ENCODE assay signal across 16 cellular contexts in genomic region chr5:34447424-34447823, GRCh38.
"Had no signal": no experiment of that assay in that cellular context is flagged by ENCODE, and none has a peak within 500 bp of the region (broad histone marks: within the 10 kb centered on the region; RNA-seq: fewer than 3 reads in every experiment).

No MANE protein-coding gene starts in this region.

- DNase-seq: activated CD4-positive, alpha-beta T cell treated with anti-CD3 and anti-CD28 coated beads for 1 hour; activated CD4-positive, alpha-beta T cell treated with anti-CD3 and anti-CD28 coated beads, Interleukin-2, amount 50 U/mL, for 1 hour; activated CD8-positive, alpha-beta T cell treated with anti-CD3 and anti-CD28 coated beads, Interleukin-2, amount 10 ng/mL, durations not matched to agents 7 days and 5 days; activated gamma-delta T cell; activated naive CD4-positive, alpha-beta T cell treated with anti-CD3 and anti-CD28 coated beads, Interleukin-2, amount 50 U/mL, for 16 hours; activated naive CD8-positive, alpha-beta T cell treated with anti-CD3 and anti-CD28 coated beads, Interleukin-2, amount 50 U/mL, for 24 hours; cerebellar nuclear complex; hippocampal formation; kidney glomerular epithelial cell; left ventricle myocardium inferior; naive thymus-derived CD4-positive, alpha-beta T cell; retina; stimulated activated CD4-positive, alpha-beta T cell treated with anti-CD3 and anti-CD28 coated beads, Interleukin-2, amount 100 ng/mL, for 48 hours; stimulated activated CD8-positive, alpha-beta memory T cell treated with anti-CD3 and anti-CD28 coated beads, Interleukin-4, amount 100 ng/mL, for 48 hours; stimulated activated naive B cell treated with anti-CD40 and anti-IgM and Interleukin-4, amounts not matched to agents 10 μg/mL and 1 μg/mL and 100 μg/mL, for 72 hours; testis had no signal
